18 cellular contexts compared by ENCODE assay signal in genomic region chr12:130413909-130414308, GRCh38.
DNase-seq lines count a peak whose midpoint lies in the region; ATAC-seq, FAIRE-seq and TF ChIP-seq lines count a peak whose summit lies in the region.
"Had no signal": no experiment of that assay in that cellular context is flagged by ENCODE, and none has a peak within 500 bp of the region (broad histone marks: within the 10 kb centered on the region; RNA-seq: fewer than 3 reads in every experiment).

No MANE protein-coding gene starts in this region.

- H3K4me3 Mint-ChIP-seq in H9 (no peak overlapping the region), astrocyte (ENCODE audit: unreplicated experiment) (peak overlapping the region; percentile 24)
- H3K4me3 Mint-ChIP-seq in effector memory CD8-positive, alpha-beta T cell, result no peak overlapping the region
- H3K4me3 Mint-ChIP-seq: CD4-positive, alpha-beta memory T cell; GM23338; HFFc6 had no signal

- no peak for FAIRE-seq in astrocyte (lab: Jason Lieb, UNC)
- FAIRE-seq: GM12891, GM18507 had no signal

- H3K9me3 ChIP-seq in H9 (ENCODE audit: control insufficient read depth, low read depth, low read length), result no peaks in the 10 kb centered on the region
- H3K9me3 ChIP-seq in astrocyte (ENCODE audit: insufficient read depth, low read depth, low read length), result peaks cover 3% of the 10 kb centered on the region
- H3K9me3 ChIP-seq in neuronal stem cell (replicated peaks in 1 of 2; ENCODE audit: control insufficient read depth in 2 of 2, insufficient read depth in 1 of 2, low read depth in 1 of 2, low read length in 2 of 2), result no peaks in the 10 kb centered on the region
- H3K9me3 ChIP-seq: HAP-1 had no signal

- no peak overlapping the region for H3K4me2 ChIP-seq in H9 (ENCODE audit: insufficient read depth, insufficient read length, low read length)
- no peak overlapping the region for H3K4me2 ChIP-seq in astrocyte (ENCODE audit: low read length)
- H3K4me2 ChIP-seq in neuronal stem cell (ENCODE audit: insufficient read depth, low read length, poor library complexity, severe bottlenecking), result no peak overlapping the region
- H3K4me2 ChIP-seq: GM23338 had no signal

- no peaks in the 10 kb centered on the region for H3K36me3 Mint-ChIP-seq in H9 (ENCODE audit: insufficient read depth in 1 of 3, low read depth in 3 of 3)
- H3K36me3 Mint-ChIP-seq in astrocyte (ENCODE audit: low read depth, unreplicated experiment), result no peaks in the 10 kb centered on the region
- H3K36me3 Mint-ChIP-seq in effector memory CD8-positive, alpha-beta T cell (ENCODE audit: insufficient read depth), result no peaks in the 10 kb centered on the region
- H3K36me3 Mint-ChIP-seq: CD4-positive, alpha-beta memory T cell had no signal

- no peaks in the 10 kb centered on the region for H3K27me3 ChIP-seq in H9 (ENCODE audit: insufficient read depth, low read length)
- H3K27me3 ChIP-seq in astrocyte (ENCODE audit: insufficient read depth, low read length), result no peaks in the 10 kb centered on the region
- peaks cover 0 to 7% (median 0%) of the 10 kb centered on the region in 3 experiments for H3K27me3 ChIP-seq in neuronal stem cell (ENCODE audit: control insufficient read depth in 3 of 3, insufficient read depth in 3 of 3, low read depth in 1 of 3, low read length in 3 of 3)

- no peak overlapping the region for H2AK5ac ChIP-seq in H9 (ENCODE audit: insufficient read length, low read length)
- no peak overlapping the region for H2AK5ac ChIP-seq in neuronal stem cell (ENCODE audit: low read depth, low read length)

- no peak overlapping the region for H4K91ac ChIP-seq in H9 (ENCODE audit: insufficient read length, low read depth, low read length)
- no peak overlapping the region for H4K91ac ChIP-seq in neuronal stem cell (ENCODE audit: low read depth, low read length, poor library complexity)

- H3K23ac ChIP-seq in H9 (ENCODE audit: insufficient read length, low read depth, low read length), result no peak overlapping the region
- no peak overlapping the region for H3K23ac ChIP-seq in neuronal stem cell (ENCODE audit: low read depth, low read length, poor library complexity)

- no peaks in the 10 kb centered on the region for H3K79me2 ChIP-seq in H9 (ENCODE audit: insufficient read depth, low read length)
- H3K79me2 ChIP-seq in astrocyte (ENCODE audit: insufficient read depth, low read length), result no peaks in the 10 kb centered on the region

- H3K56ac ChIP-seq in H9 (ENCODE audit: insufficient read length, low read depth, low read length), result no peak overlapping the region

- H3K4me1 ChIP-seq in H9 (ENCODE audit: insufficient read depth, low read length) (no peaks in the 10 kb centered on the region), astrocyte (ENCODE audit: insufficient read depth, low read length) (no peaks in the 10 kb centered on the region), neuronal stem cell (ENCODE audit: control insufficient read depth in 2 of 2, insufficient read depth in 1 of 2, low read depth in 1 of 2, low read length in 2 of 2) (peaks cover 0 to 1% of the 10 kb centered on the region in 2 donors)
- H3K4me1 ChIP-seq: HAP-1 had no signal

- H3K9me3 Mint-ChIP-seq in H9, result no peaks in the 10 kb centered on the region; a peak in 1 of 5 replicates
- peaks cover 2% of the 10 kb centered on the region for H3K9me3 Mint-ChIP-seq in astrocyte (ENCODE audit: unreplicated experiment)
- H3K9me3 Mint-ChIP-seq in effector memory CD8-positive, alpha-beta T cell, result no peaks in the 10 kb centered on the region

- TF ChIP-seq CTCF in H9 (conservative IDR thresholded peaks at IDR 0.05) (no peak), astrocyte (IDR thresholded peaks at IDR 0.05; ENCODE audit: insufficient read depth, low read depth, low read length) (no peak)

- H3K14ac ChIP-seq in H9 (ENCODE audit: insufficient read depth, low read length), result no peak overlapping the region
- H3K14ac ChIP-seq in neuronal stem cell (ENCODE audit: low read length), result no peak overlapping the region

- DNase-seq in H9 (no peak), astrocyte (ENCODE audit: low read depth) (no peak), neuronal stem cell (ENCODE audit: low spot score) (no peak), NCI-H524 (lab: John Stamatoyannopoulos, UW) (no peak), germinal center (ENCODE audit: low spot score) (no peak)
- no peak for DNase-seq in effector memory CD8-positive, alpha-beta T cell
- DNase-seq: C1 segment of cervical spinal cord; Calu3; CD4-positive, alpha-beta memory T cell; COR-L47; DMS53; DMS79 treated with DMSO at 0.1 percent for 48 hours; GF-D8; HFFc6 had no signal

- H3K79me1 ChIP-seq in H9 (ENCODE audit: insufficient read depth, low read depth, low read length, poor library complexity, severe bottlenecking) (no peaks in the 10 kb centered on the region), neuronal stem cell (ENCODE audit: low read depth, low read length) (no peaks in the 10 kb centered on the region)

- H3K27ac ChIP-seq in H9 (ENCODE audit: insufficient read length, low read depth, low read length) (no peak overlapping the region), astrocyte (ENCODE audit: low read depth, low read length) (no peak overlapping the region), neuronal stem cell (replicated peaks; ENCODE audit: low read length) (no peak overlapping the region)

- H4K8ac ChIP-seq in H9 (replicated peaks; ENCODE audit: insufficient read length, low read depth, low read length) (no peak overlapping the region), neuronal stem cell (ENCODE audit: low read depth, low read length) (no peak overlapping the region)

- ATAC-seq in effector memory CD8-positive, alpha-beta T cell (replicated peaks), result no peak
- ATAC-seq: GM23338 had no signal

- H4K20me1 ChIP-seq in H9 (ENCODE audit: control insufficient read depth, insufficient read depth, insufficient read length) (no peaks in the 10 kb centered on the region), astrocyte (ENCODE audit: insufficient read depth, low read length) (no peaks in the 10 kb centered on the region)

- H2BK5ac ChIP-seq in H9 (ENCODE audit: insufficient read length, low read length) (no peak overlapping the region), neuronal stem cell (ENCODE audit: low read length) (no peak overlapping the region)

- no peak overlapping the region for H2BK12ac ChIP-seq in H9 (ENCODE audit: insufficient read length, low read depth, low read length)
- H2BK12ac ChIP-seq in neuronal stem cell (ENCODE audit: low read length), result no peak overlapping the region

- no peak overlapping the region for H3T11ph ChIP-seq in H9 (ENCODE audit: low read length)

- H3K27me3 Mint-ChIP-seq in H9 (ENCODE audit: low read depth), result peaks cover 29% of the 10 kb centered on the region
- H3K27me3 Mint-ChIP-seq in astrocyte (ENCODE audit: low read depth, unreplicated experiment), result peaks cover 3% of the 10 kb centered on the region
- peaks cover 7 to 16% of the 10 kb centered on the region in 2 donors for H3K27me3 Mint-ChIP-seq in effector memory CD8-positive, alpha-beta T cell

- H3K27ac Mint-ChIP-seq in H9 (peak overlapping the region in 2 of 3 experiments; percentile 34 to 46; a peak in 3 of 7 replicates), astrocyte (ENCODE audit: unreplicated experiment) (no peak overlapping the region)
- no peak overlapping the region for H3K27ac Mint-ChIP-seq in effector memory CD8-positive, alpha-beta T cell
- H3K27ac Mint-ChIP-seq: CD4-positive, alpha-beta memory T cell; GM23338; HFFc6 had no signal

- H3K23me2 ChIP-seq in H9 (ENCODE audit: insufficient read length, low read depth, low read length, poor library complexity, severe bottlenecking), result no peaks in the 10 kb centered on the region

- no peak overlapping the region for H3K9ac ChIP-seq in H9 (ENCODE audit: extremely low read depth, insufficient read length, low read length)
- no peak overlapping the region for H3K9ac ChIP-seq in astrocyte (ENCODE audit: low read length)
- no peak overlapping the region for H3K9ac ChIP-seq in neuronal stem cell (ENCODE audit: low read depth, low read length, poor library complexity)

- no peak overlapping the region for H3K4me3 ChIP-seq in astrocyte (ENCODE audit: insufficient read depth, low read depth, low read length)
- peak overlapping the region in 1 of 2 donors; percentile 20 for H3K4me3 ChIP-seq in neuronal stem cell (ENCODE audit: low read length in 2 of 2)
- H3K4me3 ChIP-seq: GM23338, HAP-1 had no signal

- H2BK120ac ChIP-seq in H9 (ENCODE audit: low read depth, low read length, poor library complexity, severe bottlenecking), result no peak overlapping the region
- peak overlapping the region; percentile 17 for H2BK120ac ChIP-seq in neuronal stem cell (ENCODE audit: low read depth, low read length)

- no peak overlapping the region for H4K5ac ChIP-seq in H9 (ENCODE audit: insufficient read length, low read depth, low read length)

- H2AFZ ChIP-seq in H9 (ENCODE audit: low read length), result no peak overlapping the region
- H2AFZ ChIP-seq in astrocyte (ENCODE audit: low read depth, low read length), result no peak overlapping the region
- no peak overlapping the region for H2AFZ ChIP-seq in neuronal stem cell (ENCODE audit: low read length)
- H2AFZ ChIP-seq: GM23338 had no signal

- H3K18ac ChIP-seq in H9 (ENCODE audit: insufficient read length, low read depth, low read length), result no peak overlapping the region
- H3K18ac ChIP-seq in neuronal stem cell (ENCODE audit: low read length), result peak overlapping the region; percentile 25

- H2BK20ac ChIP-seq in H9 (ENCODE audit: low read depth, low read length, poor library complexity, severe bottlenecking), result no peak overlapping the region

- no peak overlapping the region for H2BK15ac ChIP-seq in H9 (ENCODE audit: low read depth, low read length)
- H2BK15ac ChIP-seq in neuronal stem cell (ENCODE audit: low read length), result no peak overlapping the region

- no CpG with 5 or more reads among the region's 18 CpGs for WGBS in H9 (ENCODE audit: extremely low coverage, insufficient read length, low lambda C conversion rate)
- no CpG with 5 or more reads among the region's 18 CpGs for WGBS in neuronal stem cell (ENCODE audit: extremely low coverage in 2 of 2, insufficient read length in 2 of 2, insufficient replicate concordance in 1 of 2), 2 donors

- H3K36me3 ChIP-seq in astrocyte (ENCODE audit: insufficient read depth, low read length), result no peaks in the 10 kb centered on the region
- no peaks in the 10 kb centered on the region for H3K36me3 ChIP-seq in neuronal stem cell (replicated peaks in 1 of 2; ENCODE audit: control insufficient read depth in 2 of 2, insufficient read depth in 2 of 2, low read length in 2 of 2)
- H3K36me3 ChIP-seq: HAP-1 had no signal

- H3K4me1 Mint-ChIP-seq in H9 (no peaks in the 10 kb centered on the region), astrocyte (ENCODE audit: low read depth, unreplicated experiment) (no peaks in the 10 kb centered on the region)
- no peaks in the 10 kb centered on the region for H3K4me1 Mint-ChIP-seq in effector memory CD8-positive, alpha-beta T cell (ENCODE audit: low read depth in 2 of 2)
- H3K4me1 Mint-ChIP-seq: CD4-positive, alpha-beta memory T cell; GM23338 had no signal

- no peak overlapping the region for H3K4ac ChIP-seq in H9 (ENCODE audit: low read depth, low read length)
- no peak overlapping the region for H3K4ac ChIP-seq in neuronal stem cell (ENCODE audit: low read length)

Comparison
In these comparisons a context has a peak if more than half of its experiments do, and no peak if none do; other contexts are left out.
1. H3K27ac Mint-ChIP-seq: peak in H9 (2 of 3); none in astrocyte (single experiment) and effector memory CD8-positive, alpha-beta T cell (0 of 2).